35 cellular contexts compared by ENCODE assay signal in the genomic region with DNA sequence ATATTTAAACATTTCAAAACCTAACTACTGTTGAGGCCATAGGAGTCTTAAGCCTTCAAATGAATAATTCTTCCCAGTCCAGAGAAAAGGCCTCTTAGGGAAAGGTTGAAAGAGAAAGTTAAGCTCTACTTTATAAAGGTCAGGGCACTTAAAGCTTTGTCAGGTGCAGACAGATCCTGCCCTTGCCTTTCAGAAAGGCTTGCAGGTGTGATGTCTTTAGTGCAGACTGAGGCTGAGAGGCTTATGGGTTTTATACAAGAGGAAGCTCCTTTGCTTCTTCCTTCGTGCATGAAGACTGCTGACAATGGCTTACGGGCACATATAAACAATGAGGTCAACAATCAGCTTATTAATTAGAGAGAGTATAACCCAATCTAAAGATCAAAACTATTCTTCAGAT.
"Had no signal": no experiment of that assay in that cellular context is flagged by ENCODE, and none has a peak within 500 bp of the region (broad histone marks: within the 10 kb centered on the region; RNA-seq: fewer than 3 reads in every experiment).

No MANE protein-coding gene starts in this region.

- H3K4me1 Mint-ChIP-seq: activated CD4-positive, alpha-beta T cell treated with anti-CD3 and anti-CD28 coated beads for 36 hours; activated CD4-positive, alpha-beta T cell treated with anti-CD3 and anti-CD28 coated beads, Interleukin-2, amount 10 ng/mL, durations not matched to agents 7 days and 5 days; activated naive CD4-positive, alpha-beta T cell treated with anti-CD3 and anti-CD28 coated beads, Interleukin-2, amount 50 U/mL, for 24 hours had no signal

- H2AFZ ChIP-seq: PC-9 had no signal

- H3K36me3 Mint-ChIP-seq: activated naive CD4-positive, alpha-beta T cell treated with anti-CD3 and anti-CD28 coated beads, Interleukin-2, amount 50 U/mL, for 24 hours had no signal

- ATAC-seq: activated CD4-positive, alpha-beta T cell treated with anti-CD3 and anti-CD28 coated beads for 36 hours; activated CD4-positive, CD25-positive, alpha-beta regulatory T cell treated with anti-CD3 and anti-CD28 coated beads, Interleukin-2, amount 50 U/mL, for 24 hours; activated CD8-positive, alpha-beta T cell treated with anti-CD3 and anti-CD28 coated beads, Interleukin-2, amount 10 ng/mL, durations not matched to agents 7 days and 5 days; body of pancreas had no signal

- H3K27ac ChIP-seq: adrenal gland, body of pancreas, breast epithelium, PC-9, SJCRH30, SK-N-MC had no signal

- H3K27me3 Mint-ChIP-seq: activated CD4-positive, alpha-beta T cell treated with anti-CD3 and anti-CD28 coated beads for 36 hours; activated CD4-positive, alpha-beta T cell treated with anti-CD3 and anti-CD28 coated beads, Interleukin-2, amount 10 ng/mL, durations not matched to agents 7 days and 5 days; activated naive CD4-positive, alpha-beta T cell treated with anti-CD3 and anti-CD28 coated beads, Interleukin-2, amount 50 U/mL, for 24 hours; activated T-cell treated with anti-CD3 and anti-CD28 coated beads, Interleukin-2, amount 50 U/mL, for 24 hours had no signal

- H3K27ac Mint-ChIP-seq: activated CD4-positive, alpha-beta T cell treated with anti-CD3 and anti-CD28 coated beads for 36 hours; activated CD4-positive, alpha-beta T cell treated with anti-CD3 and anti-CD28 coated beads, Interleukin-2, amount 10 ng/mL, durations not matched to agents 7 days and 5 days; activated CD8-positive, alpha-beta T cell treated with anti-CD3 and anti-CD28 coated beads, Interleukin-2, amount 10 ng/mL, durations not matched to agents 7 days and 5 days; activated naive CD4-positive, alpha-beta T cell treated with anti-CD3 and anti-CD28 coated beads, Interleukin-2, amount 50 U/mL, for 24 hours; activated T-cell treated with anti-CD3 and anti-CD28 coated beads, Interleukin-2, amount 50 U/mL, for 24 hours; activated T-helper 2 cell treated with anti-CD3 and anti-CD28 coated beads, Interferon-gamma antibody, Interleukin-2, Interleukin-4, amounts not matched to agents 10 μg/mL and 5 μg/mL and 100 μg/mL, durations not matched to agents 14 hours and 24 hours and 36 hours had no signal

- H3K9me3 ChIP-seq: adrenal gland, body of pancreas, breast epithelium, MG63, SJCRH30 had no signal

- H3K36me3 ChIP-seq: adrenal gland, breast epithelium, MG63, SJCRH30 had no signal

- FAIRE-seq: astrocyte, TTC549 had no signal

- H3K4me2 ChIP-seq: PC-9 had no signal

- H3K4me3 Mint-ChIP-seq: activated CD4-positive, alpha-beta T cell treated with anti-CD3 and anti-CD28 coated beads for 36 hours; activated CD4-positive, alpha-beta T cell treated with anti-CD3 and anti-CD28 coated beads, Interleukin-2, amount 10 ng/mL, durations not matched to agents 7 days and 5 days; activated CD8-positive, alpha-beta T cell treated with anti-CD3 and anti-CD28 coated beads, Interleukin-2, amount 10 ng/mL, durations not matched to agents 7 days and 5 days; activated naive CD4-positive, alpha-beta T cell treated with anti-CD3 and anti-CD28 coated beads, Interleukin-2, amount 50 U/mL, for 24 hours; activated T-cell treated with anti-CD3 and anti-CD28 coated beads, Interleukin-2, amount 50 U/mL, for 24 hours had no signal

- H3K27me3 ChIP-seq: adrenal gland, body of pancreas, breast epithelium, MG63, SJCRH30 had no signal

- H3K4me3 ChIP-seq: adrenal gland, body of pancreas, breast epithelium, MG63, PC-9, SJCRH30, SK-N-MC had no signal

- DNase-seq: activated CD4-positive, alpha-beta T cell treated with anti-CD3 and anti-CD28 coated beads for 36 hours; activated CD4-positive, alpha-beta T cell treated with anti-CD3 and anti-CD28 coated beads, Interleukin-2, amount 10 ng/mL, durations not matched to agents 7 days and 5 days; activated CD4-positive, alpha-beta T cell treated with anti-CD3 and anti-CD28 coated beads, Interleukin-2, amount 50 U/mL, for 48 hours; activated CD8-positive, alpha-beta T cell treated with anti-CD3 and anti-CD28 coated beads, Interleukin-2, amount 10 ng/mL, durations not matched to agents 7 days and 5 days; activated gamma-delta T cell; activated naive CD4-positive, alpha-beta T cell treated with Interleukin-2 at 50 U/mL for 16 hours; activated T-cell treated with anti-CD3 and anti-CD28 coated beads, Interleukin-2, amount 50 U/mL, for 24 hours; adrenal gland; body of pancreas; caudate nucleus; cerebellar nuclear complex; Kasumi-1; KG1; MG63; MV-4-11; NCI-H1092; NCI-H1436 treated with DMSO at 0.1 percent for 48 hours; NCI-H1694 treated with DMSO at 0.1 percent for 48 hours; NCI-H2029; NCI-H2171 treated with DMSO at 0.1 percent for 48 hours; NCI-H2227 treated with DMSO at 0.1 percent for 48 hours; NCI-H446; NCI-H524 treated with DMSO at 0.1 percent for 48 hours; NK-92 treated with Interleukin-12 subunit alpha and Interleukin-12 subunit beta, amount 100 ng/mL, for 24 hours; PC-9; Right ventricle myocardium superior; SJCRH30; T1000 had no signal

- H3K9me3 Mint-ChIP-seq: activated CD4-positive, alpha-beta T cell treated with anti-CD3 and anti-CD28 coated beads, Interleukin-2, amount 10 ng/mL, durations not matched to agents 7 days and 5 days; activated naive CD4-positive, alpha-beta T cell treated with anti-CD3 and anti-CD28 coated beads, Interleukin-2, amount 50 U/mL, for 24 hours; activated T-helper 2 cell treated with anti-CD3 and anti-CD28 coated beads, Interferon-gamma antibody, Interleukin-2, Interleukin-4, amounts not matched to agents 10 μg/mL and 5 μg/mL and 100 μg/mL, durations not matched to agents 14 hours and 24 hours and 36 hours had no signal

- H3K4me1 ChIP-seq: adrenal gland, body of pancreas, breast epithelium, SJCRH30 had no signal
